In genomic region chr7:5429253-5429856, GRCh38 we compare ENCODE assay signal across 8 cellular contexts.
DNase-seq lines count a peak whose midpoint lies in the region; ATAC-seq lines count a peak whose summit lies in the region.

No MANE protein-coding gene starts in this region.

- peak overlapping the region; percentile 96 for H3K4me3 ChIP-seq in mucosa of stomach (ENCODE audit: low read length)

- ATAC-seq in GM21717 (IDR thresholded peaks at IDR 0.05; ENCODE audit: unreplicated experiment), result no peak

- H3K27ac ChIP-seq in epithelial cell of prostate, result peak overlapping the region; percentile 99

- DNase-seq in NCI-H2171 treated with DMSO at 0.1 percent for 48 hours (lab: John Stamatoyannopoulos, UW) (peak; percentile 64), NCI-H2171 (lab: John Stamatoyannopoulos, UW) (no peak), NOMO-1 treated with DMSO at 0.1 percent for 48 hours (lab: John Stamatoyannopoulos, UW; ENCODE audit: unreplicated experiment) (peak; percentile 83), epithelial cell of prostate (ENCODE audit: low read depth, low spot score) (no peak), NCI-H446 treated with DMSO at 0.1 percent for 48 hours (lab: John Stamatoyannopoulos, UW) (no peak)
- no peak for DNase-seq in stimulated activated naive CD4-positive, alpha-beta T cell (lab: John Stamatoyannopoulos, UW)

- no peaks in the 10 kb centered on the region for H3K9me3 ChIP-seq in mucosa of stomach (ENCODE audit: control insufficient read depth, low read length)

- peaks cover 15% of the 10 kb centered on the region for H3K4me1 ChIP-seq in mucosa of stomach (ENCODE audit: control insufficient read depth, insufficient read depth, low read length)

- H3K36me3 ChIP-seq in mucosa of stomach (ENCODE audit: control insufficient read depth, insufficient read depth, low read length), result peaks cover 5% of the 10 kb centered on the region

- H3K27me3 ChIP-seq in mucosa of stomach (ENCODE audit: control insufficient read depth, insufficient read depth, low read length), result no peaks in the 10 kb centered on the region

- peak overlapping the region; percentile 96 for H3K9ac ChIP-seq in mucosa of stomach (ENCODE audit: low read length)

Comparison
In these comparisons a context has a peak if more than half of its experiments do, and no peak if none do; other contexts are left out.
1. DNase-seq: peak in NCI-H2171 treated with DMSO at 0.1 percent for 48 hours (single experiment) and NOMO-1 treated with DMSO at 0.1 percent for 48 hours (single experiment); none in NCI-H2171 (single experiment), epithelial cell of prostate (single experiment), NCI-H446 treated with DMSO at 0.1 percent for 48 hours (single experiment) and stimulated activated naive CD4-positive, alpha-beta T cell (0 of 6).